24 cellular contexts compared by ENCODE assay signal in the genomic region with DNA sequence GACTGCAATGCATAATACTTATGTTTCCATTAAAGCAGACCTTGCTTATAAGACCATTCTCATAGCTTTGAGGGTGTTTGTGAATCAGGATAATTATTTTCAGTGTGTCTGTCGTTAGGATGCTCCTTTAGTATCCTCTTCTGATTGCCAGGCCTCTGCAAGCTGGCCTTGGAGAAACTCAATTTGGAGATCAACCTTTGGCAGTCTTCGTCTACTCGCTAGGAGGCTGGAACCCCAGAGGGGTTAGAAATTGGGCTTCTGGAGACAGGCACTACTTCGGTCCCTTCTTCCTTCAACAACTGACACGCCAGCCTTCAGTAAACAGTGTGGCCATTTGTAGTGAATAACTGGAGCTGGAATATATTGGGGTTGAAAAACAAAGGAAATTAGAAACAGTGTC.
DNase-seq lines count a peak whose midpoint lies in the region; ATAC-seq, FAIRE-seq and TF ChIP-seq lines count a peak whose summit lies in the region.
"Had no signal": no experiment of that assay in that cellular context is flagged by ENCODE, and none has a peak within 500 bp of the region (broad histone marks: within the 10 kb centered on the region; RNA-seq: fewer than 3 reads in every experiment).

No MANE protein-coding gene starts in this region.

- H3K4me1 Mint-ChIP-seq in GM23338 (peaks cover 69% of the 10 kb centered on the region), osteocyte (ENCODE audit: unreplicated experiment) (peaks cover 44% of the 10 kb centered on the region)
- H3K4me1 Mint-ChIP-seq: activated naive CD8-positive, alpha-beta T cell treated with anti-CD3 and anti-CD28 coated beads, Interleukin-2, amount 10 ng/mL, durations not matched to agents 7 days and 5 days had no signal

- TF ChIP-seq POLR2A in H54 (IDR thresholded peaks at IDR 0.05; ENCODE audit: low read depth, low read length): no peak

- no peaks in the 10 kb centered on the region for H3K9me3 Mint-ChIP-seq in GM23338
- H3K9me3 Mint-ChIP-seq in osteocyte (ENCODE audit: unreplicated experiment): peaks cover 5% of the 10 kb centered on the region
- H3K9me3 Mint-ChIP-seq: activated CD4-positive, alpha-beta T cell treated with anti-CD3 and anti-CD28 coated beads, Interleukin-2, amount 10 ng/mL, durations not matched to agents 7 days and 5 days; activated naive CD8-positive, alpha-beta T cell treated with anti-CD3 and anti-CD28 coated beads, Interleukin-2, amount 10 ng/mL, durations not matched to agents 7 days and 5 days; activated T-helper 2 cell treated with anti-CD3 and anti-CD28 coated beads, Interferon-gamma antibody, Interleukin-2, Interleukin-4, amounts not matched to agents 10 μg/mL and 5 μg/mL and 100 μg/mL, durations not matched to agents 14 hours and 24 hours and 36 hours; CD4-positive, alpha-beta T cell; stimulated activated naive CD8-positive, alpha-beta T cell treated with anti-CD3 and anti-CD28 coated beads, Interleukin-15, Interleukin-2, amounts not matched to agents 100 ng/mL and 50 ng/mL, for 24 hours had no signal

- H3K27ac ChIP-seq in GM23338 (ENCODE audit: low read depth) (peak overlapping the region; percentile 63; the same call in 1 of the 2 replicates), SJCRH30 (peak overlapping the region; percentile 78; the same call in 1 of the 2 replicates), hepatocyte (no peak overlapping the region), small intestine (ENCODE audit: low read depth in 1 of 2, low read length in 1 of 2) (no peak overlapping the region)

- no peaks in the 10 kb centered on the region for H3K27me3 ChIP-seq in GM23338 (ENCODE audit: insufficient read depth)
- no peaks in the 10 kb centered on the region for H3K27me3 ChIP-seq in SJCRH30
- no peaks in the 10 kb centered on the region for H3K27me3 ChIP-seq in hepatocyte
- no peaks in the 10 kb centered on the region for H3K27me3 ChIP-seq in small intestine (ENCODE audit: control insufficient read depth in 2 of 2, insufficient read depth in 2 of 2, low read length in 2 of 2)
- H3K27me3 ChIP-seq: tibial nerve had no signal

- H3K79me2 ChIP-seq in GM23338 (replicated peaks; ENCODE audit: insufficient read depth): no peaks in the 10 kb centered on the region
- no peaks in the 10 kb centered on the region for H3K79me2 ChIP-seq in hepatocyte
- H3K79me2 ChIP-seq: parathyroid adenoma had no signal

- peak overlapping the region; percentile 83 for H3K27ac Mint-ChIP-seq in GM23338
- H3K27ac Mint-ChIP-seq in osteocyte (ENCODE audit: unreplicated experiment): peak overlapping the region; percentile 14
- H3K27ac Mint-ChIP-seq: activated CD4-positive, alpha-beta T cell treated with anti-CD3 and anti-CD28 coated beads, Interleukin-2, amount 10 ng/mL, durations not matched to agents 7 days and 5 days; activated naive CD8-positive, alpha-beta T cell treated with anti-CD3 and anti-CD28 coated beads, Interleukin-2, amount 10 ng/mL, durations not matched to agents 7 days and 5 days; activated T-helper 2 cell treated with anti-CD3 and anti-CD28 coated beads, Interferon-gamma antibody, Interleukin-2, Interleukin-4, amounts not matched to agents 10 μg/mL and 5 μg/mL and 100 μg/mL, durations not matched to agents 14 hours and 24 hours and 36 hours; CD4-positive, alpha-beta T cell; stimulated activated naive CD8-positive, alpha-beta T cell treated with anti-CD3 and anti-CD28 coated beads, Interleukin-15, Interleukin-2, amounts not matched to agents 100 ng/mL and 50 ng/mL, for 24 hours had no signal

- peaks cover 2% of the 10 kb centered on the region; the same call in 1 of the 2 replicates for H3K9me2 ChIP-seq in GM23338 (ENCODE audit: insufficient read depth)
- no peaks in the 10 kb centered on the region for H3K9me2 ChIP-seq in hepatocyte (replicated peaks; ENCODE audit: insufficient read depth)

- H3K4me2 ChIP-seq in GM23338: peak overlapping the region; percentile 50; the same call in 1 of the 2 replicates
- peak overlapping the region; percentile 55 for H3K4me2 ChIP-seq in hepatocyte

- H4K20me1 ChIP-seq in GM23338 (replicated peaks; ENCODE audit: insufficient read depth) (no peaks in the 10 kb centered on the region), hepatocyte (ENCODE audit: insufficient read depth, poor library complexity, severe bottlenecking) (no peaks in the 10 kb centered on the region)

- 72% methylated on average over 5 of the region's 5 CpGs for WGBS in hepatocyte (ENCODE audit: low lambda C conversion rate, missing lambda C conversion rate)
- 74 to 87% (median 83%) methylated on average over 5 of the region's 5 CpGs for WGBS in small intestine, 3 donors

- H3K4me1 ChIP-seq in GM23338 (ENCODE audit: insufficient read depth) (peaks cover 50% of the 10 kb centered on the region), SJCRH30 (peaks cover 17% of the 10 kb centered on the region), hepatocyte (ENCODE audit: insufficient read depth) (peaks cover 16% of the 10 kb centered on the region), small intestine (ENCODE audit: control insufficient read depth in 2 of 2, insufficient read depth in 1 of 2, low read depth in 1 of 2, low read length in 1 of 2) (no peaks in the 10 kb centered on the region)

- H3K27me3 Mint-ChIP-seq in GM23338 (ENCODE audit: insufficient read depth, low read depth, poor library complexity): peaks cover 5% of the 10 kb centered on the region
- H3K27me3 Mint-ChIP-seq in osteocyte (ENCODE audit: unreplicated experiment): no peaks in the 10 kb centered on the region
- H3K27me3 Mint-ChIP-seq: CD4-positive, alpha-beta T cell had no signal

- no peak for TF ChIP-seq CTCF in GM23338 (conservative IDR thresholded peaks at IDR 0.05; ENCODE audit: low read depth in 2 of 2)
- TF ChIP-seq CTCF in hepatocyte (IDR thresholded peaks at IDR 0.05; ENCODE audit: poor library complexity): no peak
- no peak for TF ChIP-seq CTCF in osteocyte (IDR thresholded peaks at IDR 0.05)

- H3K36me3 Mint-ChIP-seq in GM23338 (ENCODE audit: low read depth) (no peaks in the 10 kb centered on the region), osteocyte (ENCODE audit: unreplicated experiment) (no peaks in the 10 kb centered on the region)
- H3K36me3 Mint-ChIP-seq: activated naive CD8-positive, alpha-beta T cell treated with anti-CD3 and anti-CD28 coated beads, Interleukin-2, amount 10 ng/mL, durations not matched to agents 7 days and 5 days had no signal

- FAIRE-seq in H54 (lab: Jason Lieb, UNC) (no peak), small intestine (lab: Jason Lieb, UNC) (no peak)
- FAIRE-seq: endothelial cell of umbilical vein had no signal

- H3K4me3 ChIP-seq in GM23338 (no peak overlapping the region), SJCRH30 (no peak overlapping the region), hepatocyte (no peak overlapping the region), small intestine (ENCODE audit: low read depth in 1 of 2, low read length in 2 of 2) (no peak overlapping the region)
- H3K4me3 ChIP-seq: HAP-1, skin epidermis, tibial nerve had no signal

- ATAC-seq in GM23338: no peak

- H3K4me3 Mint-ChIP-seq in GM23338 (no peak overlapping the region), osteocyte (ENCODE audit: unreplicated experiment) (no peak overlapping the region)
- H3K4me3 Mint-ChIP-seq: activated CD4-positive, alpha-beta T cell treated with anti-CD3 and anti-CD28 coated beads, Interleukin-2, amount 10 ng/mL, durations not matched to agents 7 days and 5 days; activated naive CD8-positive, alpha-beta T cell treated with anti-CD3 and anti-CD28 coated beads, Interleukin-2, amount 10 ng/mL, durations not matched to agents 7 days and 5 days; CD4-positive, alpha-beta T cell; stimulated activated naive CD8-positive, alpha-beta T cell treated with anti-CD3 and anti-CD28 coated beads, Interleukin-15, Interleukin-2, amounts not matched to agents 100 ng/mL and 50 ng/mL, for 24 hours had no signal

- 0 out of 2 replicates have a peak overlapping the region, but pooled peaks have one; percentile 39 for H2AFZ ChIP-seq in GM23338
- peak overlapping the region; percentile 24 for H2AFZ ChIP-seq in hepatocyte
- H2AFZ ChIP-seq: parathyroid adenoma had no signal

- DNase-seq in GM23338 (ENCODE audit: low spot score) (peak; percentile 14), SJCRH30 (peak in 1 of 2 experiments; percentile 6), hepatocyte (ENCODE audit: low spot score) (no peak), osteocyte (ENCODE audit: extremely low spot score, unreplicated experiment) (no peak), H54 (ENCODE audit: insufficient read length, low spot score) (no peak), NCI-H82 (lab: John Stamatoyannopoulos, UW) (no peak), small intestine (no peak), inferior parietal cortex (ENCODE audit: extremely low spot score) (no peak)
- DNase-seq: activated CD4-positive, alpha-beta T cell treated with anti-CD3 and anti-CD28 coated beads, Interleukin-2, amount 10 ng/mL, durations not matched to agents 7 days and 5 days; activated naive CD8-positive, alpha-beta T cell treated with anti-CD3 and anti-CD28 coated beads, Interleukin-2, amount 10 ng/mL, durations not matched to agents 7 days and 5 days; CD4-positive, alpha-beta T cell; DMS153; GF-D8; hippocampal formation; NCI-H2081 treated with DMSO at 0.1 percent for 48 hours; Right ventricle myocardium superior; stimulated activated CD4-positive, alpha-beta T cell treated with anti-CD3 and anti-CD28 coated beads, Interleukin-2, amount 100 ng/mL, for 48 hours had no signal

- no peaks in the 10 kb centered on the region; the same call in 1 of the 2 replicates for H3K9me3 ChIP-seq in SJCRH30 (replicated peaks)
- no peaks in the 10 kb centered on the region for H3K9me3 ChIP-seq in hepatocyte (ENCODE audit: low read depth)
- no peaks in the 10 kb centered on the region for H3K9me3 ChIP-seq in small intestine (ENCODE audit: control insufficient read depth, low read depth)
- H3K9me3 ChIP-seq: HAP-1, tibial nerve had no signal

- H3K36me3 ChIP-seq in GM23338 (ENCODE audit: insufficient read depth): no peaks in the 10 kb centered on the region
- H3K36me3 ChIP-seq in SJCRH30: no peaks in the 10 kb centered on the region
- no peaks in the 10 kb centered on the region for H3K36me3 ChIP-seq in hepatocyte (replicated peaks; ENCODE audit: insufficient read depth, low read depth)
- H3K36me3 ChIP-seq in small intestine (ENCODE audit: control insufficient read depth in 2 of 2, insufficient read depth in 2 of 2, low read length in 2 of 2): no peaks in the 10 kb centered on the region
- H3K36me3 ChIP-seq: HAP-1, tibial nerve had no signal

- H3F3A ChIP-seq in GM23338 (replicated peaks; ENCODE audit: low read depth): no peaks in the 10 kb centered on the region

TF ChIP-seq in GM23338, 12 proteins besides CTCF, POLR2A, EP300 and RAD21 (continues in another document):
- no peak for TF ChIP-seq ZNF331 (CRISPR knock-in tag; IDR thresholded peaks at IDR 0.05; ENCODE audit: low read depth)

Comparison
In these comparisons a context has a peak if more than half of its experiments do, and no peak if none do; other contexts are left out.
1. H3K27ac ChIP-seq: peak in GM23338 (single experiment) and SJCRH30 (single experiment); none in hepatocyte (single experiment) and small intestine (0 of 2).